Comparison of ENCODE assay signal across 12 cellular contexts in genomic region chr3:153513236-153513635, GRCh38.
DNase-seq lines count a peak whose midpoint lies in the region; ATAC-seq and TF ChIP-seq lines count a peak whose summit lies in the region.
"Had no signal": no experiment of that assay in that cellular context is flagged by ENCODE, and none has a peak within 500 bp of the region (broad histone marks: within the 10 kb centered on the region; RNA-seq: fewer than 3 reads in every experiment).

No MANE protein-coding gene starts in this region.

- no peak overlapping the region for H3K27ac Mint-ChIP-seq in glutamatergic neuron (ENCODE audit: unreplicated experiment)
- H3K27ac Mint-ChIP-seq: activated CD4-positive, alpha-beta memory T cell treated with anti-CD3 and anti-CD28 coated beads for 36 hours; stimulated activated naive B cell treated with anti-CD40 and anti-IgM and Interleukin-4, amounts not matched to agents 10 μg/mL and 1 μg/mL and 100 μg/mL, for 72 hours had no signal

- no peak overlapping the region for H3K4me3 ChIP-seq in AG10803 (ENCODE audit: low read length)

- POLR2A ChIA-PET in RWPE1 (lab: Yijun Ruan, JAX; ENCODE audit: low non-redundant PET) = no interaction called here

- peak; percentile 67 for ATAC-seq in GM18868 (IDR thresholded peaks at IDR 0.05; ENCODE audit: unreplicated experiment)
- no peak for ATAC-seq in GM18909 (IDR thresholded peaks at IDR 0.05; ENCODE audit: poor library complexity, unreplicated experiment)
- ATAC-seq in HG02610 (IDR thresholded peaks at IDR 0.05; ENCODE audit: unreplicated experiment) = no peak
- ATAC-seq: stimulated activated naive B cell treated with anti-CD40 and anti-IgM and Interleukin-4, amounts not matched to agents 10 μg/mL and 1 μg/mL and 100 μg/mL, for 72 hours had no signal

- DNase-seq in AG10803 (ENCODE audit: low read depth) (peak; percentile 8), RWPE1 (ENCODE audit: low spot score) (peak; percentile 1), glutamatergic neuron (no peak), GM10266 (ENCODE audit: extremely low spot score) (no peak)
- no peak for DNase-seq in stimulated activated naive CD4-positive, alpha-beta T cell treated with Interleukin-2 at 50 U/mL for 16 hours (lab: John Stamatoyannopoulos, UW)
- DNase-seq: activated CD4-positive, alpha-beta memory T cell treated with anti-CD3 and anti-CD28 coated beads for 36 hours; NCI-H1694; occipital lobe; stimulated activated naive B cell treated with anti-CD40 and anti-IgM and Interleukin-4, amounts not matched to agents 10 μg/mL and 1 μg/mL and 100 μg/mL, for 72 hours had no signal

- H3K4me3 Mint-ChIP-seq in glutamatergic neuron (ENCODE audit: unreplicated experiment) = no peak overlapping the region
- H3K4me3 Mint-ChIP-seq: activated CD4-positive, alpha-beta memory T cell treated with anti-CD3 and anti-CD28 coated beads for 36 hours; stimulated activated naive B cell treated with anti-CD40 and anti-IgM and Interleukin-4, amounts not matched to agents 10 μg/mL and 1 μg/mL and 100 μg/mL, for 72 hours had no signal

- TF ChIP-seq CTCF in AG10803 (conservative IDR thresholded peaks at IDR 0.05; ENCODE audit: low read length) (peak; percentile 37), RWPE1 (conservative IDR thresholded peaks at IDR 0.05; ENCODE audit: low read depth) (0 out of 2 replicates have a peak, but pooled peaks have one; percentile 17), glutamatergic neuron (IDR thresholded peaks at IDR 0.05; ENCODE audit: partially characterized antibody, unreplicated experiment) (peak; percentile 37), GM10266 (IDR thresholded peaks at IDR 0.05; ENCODE audit: control insufficient read depth, insufficient read depth, low read depth, missing control alignments) (no peak)

- CTCF ChIA-PET in RWPE1 (lab: Yijun Ruan, JAX) = interaction anchor here (0.9 kb wide), 1 partner anchor 85 kb away, joined by 3 read pairs; no protein-coding TSS in a partner anchor

- H3K27ac ChIP-seq in RWPE1 = no peak overlapping the region

- H3K4me1 Mint-ChIP-seq in glutamatergic neuron (ENCODE audit: low read depth, unreplicated experiment) = no peaks in the 10 kb centered on the region
- H3K4me1 Mint-ChIP-seq: stimulated activated naive B cell treated with anti-CD40 and anti-IgM and Interleukin-4, amounts not matched to agents 10 μg/mL and 1 μg/mL and 100 μg/mL, for 72 hours had no signal

- no peaks in the 10 kb centered on the region for H3K27me3 Mint-ChIP-seq in glutamatergic neuron (ENCODE audit: unreplicated experiment)
- H3K27me3 Mint-ChIP-seq: activated CD4-positive, alpha-beta memory T cell treated with anti-CD3 and anti-CD28 coated beads for 36 hours; stimulated activated naive B cell treated with anti-CD40 and anti-IgM and Interleukin-4, amounts not matched to agents 10 μg/mL and 1 μg/mL and 100 μg/mL, for 72 hours had no signal

- H3K36me3 Mint-ChIP-seq in glutamatergic neuron (ENCODE audit: unreplicated experiment) = no peaks in the 10 kb centered on the region
- H3K36me3 Mint-ChIP-seq: stimulated activated naive B cell treated with anti-CD40 and anti-IgM and Interleukin-4, amounts not matched to agents 10 μg/mL and 1 μg/mL and 100 μg/mL, for 72 hours had no signal

- H3K9me3 Mint-ChIP-seq in glutamatergic neuron (ENCODE audit: unreplicated experiment) = no peaks in the 10 kb centered on the region

Comparison
In these comparisons a context has a peak if more than half of its experiments do, and no peak if none do; other contexts are left out.
1. DNase-seq: peak in AG10803 (single experiment) and RWPE1 (single experiment); none in glutamatergic neuron (single experiment), GM10266 (single experiment) and stimulated activated naive CD4-positive, alpha-beta T cell treated with Interleukin-2 at 50 U/mL for 16 hours (single experiment).